1 cellular context compared by ENCODE assay signal in the genomic region with DNA sequence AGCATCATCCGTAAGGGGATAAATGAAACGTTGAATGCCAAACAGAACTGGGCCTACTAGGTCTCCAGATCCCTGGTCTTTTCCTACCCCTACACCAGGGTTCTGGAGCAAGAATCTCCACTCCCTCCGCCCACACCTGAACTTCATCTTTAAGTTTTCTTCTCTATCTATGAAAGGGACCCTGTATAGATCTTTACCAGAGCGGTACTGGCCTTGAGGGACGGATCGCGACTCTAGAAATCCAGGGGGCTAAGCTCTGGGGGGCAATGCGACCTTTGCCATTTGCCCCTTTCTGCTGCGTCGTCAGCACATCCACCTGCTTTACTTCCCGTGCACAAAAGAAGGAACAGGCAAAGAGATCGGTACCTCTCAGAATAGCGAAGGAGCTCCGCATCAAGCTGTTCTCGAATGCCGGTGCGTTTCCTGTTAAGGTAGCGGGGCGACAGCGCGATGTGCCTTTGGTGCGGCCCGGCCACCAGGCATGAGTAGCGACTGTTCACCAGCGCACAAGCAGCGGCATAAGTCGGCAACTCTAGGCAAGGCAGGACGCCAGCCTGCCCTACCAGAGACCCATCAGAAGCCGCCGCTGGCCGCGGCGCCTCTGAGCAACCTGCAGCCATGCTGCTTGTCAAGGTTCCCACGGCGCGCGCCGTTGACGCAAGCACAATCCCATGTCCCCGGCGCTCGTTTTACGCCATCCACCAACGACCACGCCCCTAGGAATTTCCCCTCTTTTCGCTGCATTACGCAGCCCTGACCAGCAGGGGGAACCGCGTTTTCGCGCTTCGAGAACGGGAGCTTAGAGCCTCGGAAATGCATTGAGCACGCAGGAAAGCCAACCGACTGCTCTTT.
TF ChIP-seq lines count a peak whose summit lies in the region.

A gene with protein sequence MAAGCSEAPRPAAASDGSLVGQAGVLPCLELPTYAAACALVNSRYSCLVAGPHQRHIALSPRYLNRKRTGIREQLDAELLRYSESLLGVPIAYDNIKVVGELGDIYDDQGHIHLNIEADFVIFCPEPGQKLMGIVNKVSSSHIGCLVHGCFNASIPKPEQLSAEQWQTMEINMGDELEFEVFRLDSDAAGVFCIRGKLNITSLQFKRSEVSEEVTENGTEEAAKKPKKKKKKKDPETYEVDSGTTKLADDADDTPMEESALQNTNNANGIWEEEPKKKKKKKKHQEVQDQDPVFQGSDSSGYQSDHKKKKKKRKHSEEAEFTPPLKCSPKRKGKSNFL (minus strand): TSS at position 641 of the 852 bp plus-strand sequence. CDS start 21 bp downstream, at position 620.

TF ChIP-seq in GM12878, 131 proteins besides CTCF, POLR2A, EP300 and RAD21 (continued from another document):
- TF ChIP-seq, protein P1, sequence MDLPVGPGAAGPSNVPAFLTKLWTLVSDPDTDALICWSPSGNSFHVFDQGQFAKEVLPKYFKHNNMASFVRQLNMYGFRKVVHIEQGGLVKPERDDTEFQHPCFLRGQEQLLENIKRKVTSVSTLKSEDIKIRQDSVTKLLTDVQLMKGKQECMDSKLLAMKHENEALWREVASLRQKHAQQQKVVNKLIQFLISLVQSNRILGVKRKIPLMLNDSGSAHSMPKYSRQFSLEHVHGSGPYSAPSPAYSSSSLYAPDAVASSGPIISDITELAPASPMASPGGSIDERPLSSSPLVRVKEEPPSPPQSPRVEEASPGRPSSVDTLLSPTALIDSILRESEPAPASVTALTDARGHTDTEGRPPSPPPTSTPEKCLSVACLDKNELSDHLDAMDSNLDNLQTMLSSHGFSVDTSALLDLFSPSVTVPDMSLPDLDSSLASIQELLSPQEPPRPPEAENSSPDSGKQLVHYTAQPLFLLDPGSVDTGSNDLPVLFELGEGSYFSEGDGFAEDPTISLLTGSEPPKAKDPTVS (IDR thresholded peaks at IDR 0.05; ENCODE audit: low read depth, low read length) = no peak
- TF ChIP-seq CREM (IDR thresholded peaks at IDR 0.05; ENCODE audit: low read depth) (peak; percentile 100), CHD2 (IDR thresholded peaks at IDR 0.05; ENCODE audit: borderline replicate concordance, low read depth, low read length) (peak; percentile 62; the same call in 1 of the 2 replicates), RFX5 (IDR thresholded peaks at IDR 0.05; ENCODE audit: low read depth, low read length) (0 out of 2 replicates have a peak, but pooled peaks have one; percentile 48), TCF3 (IDR thresholded peaks at IDR 0.05; ENCODE audit: borderline replicate concordance, insufficient read depth, low read depth, low read length) (0 out of 2 replicates have a peak, but pooled peaks have one; percentile 13), DPF2 (IDR thresholded peaks at IDR 0.05) (peak; percentile 52; the same call in 1 of the 2 replicates), CBX3 (IDR thresholded peaks at IDR 0.05; ENCODE audit: borderline replicate concordance, low read depth) (no peak), GABPA (IDR thresholded peaks at IDR 0.05; ENCODE audit: low read depth) (no peak), MTA3 (IDR thresholded peaks at IDR 0.05; ENCODE audit: borderline replicate concordance, low read length) (no peak), TCF12 (IDR thresholded peaks at IDR 0.05; ENCODE audit: low read depth, low read length) (peak; percentile 53; the same call in 1 of the 2 replicates), IRF4 (IDR thresholded peaks at IDR 0.05; ENCODE audit: low read depth, low read length) (peak; percentile 81), WRNIP1 (IDR thresholded peaks at IDR 0.05; ENCODE audit: borderline replicate concordance, low read depth, low read length) (0 out of 2 replicates have a peak, but pooled peaks have one; percentile 66), FOXK2 (IDR thresholded peaks at IDR 0.05) (no peak), MYC (IDR thresholded peaks at IDR 0.05; ENCODE audit: insufficient read depth, insufficient read length, insufficient replicate concordance, low read length, severe bottlenecking) (peak; percentile 79), CHD4 (IDR thresholded peaks at IDR 0.05) (no peak), SUPT20H (IDR thresholded peaks at IDR 0.05; ENCODE audit: borderline replicate concordance, control insufficient read depth, low read depth, low read length) (no peak), FOS (IDR thresholded peaks at IDR 0.05; ENCODE audit: borderline replicate concordance, extremely low read depth, insufficient read length) (no peak), ASH2L (IDR thresholded peaks at IDR 0.05; ENCODE audit: borderline replicate concordance, low read depth) (0 out of 2 replicates have a peak, but pooled peaks have one; percentile 67), BCL11A (IDR thresholded peaks at IDR 0.05; ENCODE audit: low read depth, low read length) (no peak), CREB1 (IDR thresholded peaks at IDR 0.05; ENCODE audit: low read depth) (peak; percentile 100), ZSCAN29 (IDR thresholded peaks at IDR 0.05) (no peak), ETV6 (conservative IDR thresholded peaks at IDR 0.05 in 1 of 2, IDR thresholded peaks at IDR 0.05 in 1 of 2; ENCODE audit: borderline replicate concordance in 1 of 2, low read depth in 1 of 2) (no peak), POU2F2 (IDR thresholded peaks at IDR 0.05; ENCODE audit: borderline replicate concordance, low read depth, low read length) (peak; percentile 86), SPI1 (IDR thresholded peaks at IDR 0.05; ENCODE audit: borderline replicate concordance, insufficient read depth, low read depth, low read length) (no peak), TAF1 (IDR thresholded peaks at IDR 0.05; ENCODE audit: borderline replicate concordance, low read depth, low read length) (peak; percentile 92), NFXL1 (IDR thresholded peaks at IDR 0.05; ENCODE audit: borderline replicate concordance) (no peak), RUNX3 (IDR thresholded peaks at IDR 0.05; ENCODE audit: low read length) (peak; percentile 67), GATAD2B (conservative IDR thresholded peaks at IDR 0.05; ENCODE audit: low read depth) (0 out of 2 replicates have a peak, but pooled peaks have one; percentile 29), ZNF384 (IDR thresholded peaks at IDR 0.05; ENCODE audit: borderline replicate concordance, low read depth, low read length) (no peak), HDAC6 (IDR thresholded peaks at IDR 0.05; ENCODE audit: unreplicated experiment) (no peak), MYB (IDR thresholded peaks at IDR 0.05; ENCODE audit: borderline replicate concordance, low read depth, low read length) (no peak), PAX5 (IDR thresholded peaks at IDR 0.05; ENCODE audit: borderline replicate concordance, low read depth, low read length) (peak; percentile 68; the same call in 1 of the 2 replicates), JUND (IDR thresholded peaks at IDR 0.05; ENCODE audit: low read depth, low read length) (no peak; the same call in 1 of the 2 replicates), PML (IDR thresholded peaks at IDR 0.05; ENCODE audit: low read length) (peak; percentile 93), NR2C2 (IDR thresholded peaks at IDR 0.05; ENCODE audit: borderline replicate concordance, control insufficient read depth, insufficient read length, low read depth) (no peak), MXI1 (IDR thresholded peaks at IDR 0.05; ENCODE audit: low read depth, low read length) (peak; percentile 99), RCOR1 (conservative IDR thresholded peaks at IDR 0.05; ENCODE audit: low read depth, low read length) (no peak), ZBED1 (IDR thresholded peaks at IDR 0.05; ENCODE audit: borderline replicate concordance) (no peak), ZNF622 (IDR thresholded peaks at IDR 0.05) (no peak), BHLHE40 (IDR thresholded peaks at IDR 0.05; ENCODE audit: borderline replicate concordance in 1 of 2, low read depth in 2 of 2, low read length in 1 of 2) (peak; percentile 45 to 60; a peak in 2 of 4 replicates), RELA (IDR thresholded peaks at IDR 0.05; ENCODE audit: borderline replicate concordance, partially characterized antibody) (peak; percentile 89), SMAD5 (IDR thresholded peaks at IDR 0.05; ENCODE audit: low read depth) (0 out of 2 replicates have a peak, but pooled peaks have one; percentile 36), NBN (IDR thresholded peaks at IDR 0.05) (peak; percentile 93), KLF5 (IDR thresholded peaks at IDR 0.05; ENCODE audit: partially characterized antibody) (peak; percentile 62)
- TF ChIP-seq, protein P2, sequence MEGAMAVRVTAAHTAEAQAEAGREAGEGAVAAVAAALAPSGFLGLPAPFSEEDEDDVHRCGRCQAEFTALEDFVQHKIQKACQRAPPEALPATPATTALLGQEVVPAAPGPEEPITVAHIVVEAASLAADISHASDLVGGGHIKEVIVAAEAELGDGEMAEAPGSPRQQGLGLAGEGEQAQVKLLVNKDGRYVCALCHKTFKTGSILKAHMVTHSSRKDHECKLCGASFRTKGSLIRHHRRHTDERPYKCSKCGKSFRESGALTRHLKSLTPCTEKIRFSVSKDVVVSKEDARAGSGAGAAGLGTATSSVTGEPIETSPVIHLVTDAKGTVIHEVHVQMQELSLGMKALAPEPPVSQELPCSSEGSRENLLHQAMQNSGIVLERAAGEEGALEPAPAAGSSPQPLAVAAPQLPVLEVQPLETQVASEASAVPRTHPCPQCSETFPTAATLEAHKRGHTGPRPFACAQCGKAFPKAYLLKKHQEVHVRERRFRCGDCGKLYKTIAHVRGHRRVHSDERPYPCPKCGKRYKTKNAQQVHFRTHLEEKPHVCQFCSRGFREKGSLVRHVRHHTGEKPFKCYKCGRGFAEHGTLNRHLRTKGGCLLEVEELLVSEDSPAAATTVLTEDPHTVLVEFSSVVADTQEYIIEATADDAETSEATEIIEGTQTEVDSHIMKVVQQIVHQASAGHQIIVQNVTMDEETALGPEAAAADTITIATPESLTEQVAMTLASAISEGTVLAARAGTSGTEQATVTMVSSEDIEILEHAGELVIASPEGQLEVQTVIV (IDR thresholded peaks at IDR 0.05; ENCODE audit: borderline replicate concordance, partially characterized antibody) = no peak
- TF ChIP-seq, protein P3, sequence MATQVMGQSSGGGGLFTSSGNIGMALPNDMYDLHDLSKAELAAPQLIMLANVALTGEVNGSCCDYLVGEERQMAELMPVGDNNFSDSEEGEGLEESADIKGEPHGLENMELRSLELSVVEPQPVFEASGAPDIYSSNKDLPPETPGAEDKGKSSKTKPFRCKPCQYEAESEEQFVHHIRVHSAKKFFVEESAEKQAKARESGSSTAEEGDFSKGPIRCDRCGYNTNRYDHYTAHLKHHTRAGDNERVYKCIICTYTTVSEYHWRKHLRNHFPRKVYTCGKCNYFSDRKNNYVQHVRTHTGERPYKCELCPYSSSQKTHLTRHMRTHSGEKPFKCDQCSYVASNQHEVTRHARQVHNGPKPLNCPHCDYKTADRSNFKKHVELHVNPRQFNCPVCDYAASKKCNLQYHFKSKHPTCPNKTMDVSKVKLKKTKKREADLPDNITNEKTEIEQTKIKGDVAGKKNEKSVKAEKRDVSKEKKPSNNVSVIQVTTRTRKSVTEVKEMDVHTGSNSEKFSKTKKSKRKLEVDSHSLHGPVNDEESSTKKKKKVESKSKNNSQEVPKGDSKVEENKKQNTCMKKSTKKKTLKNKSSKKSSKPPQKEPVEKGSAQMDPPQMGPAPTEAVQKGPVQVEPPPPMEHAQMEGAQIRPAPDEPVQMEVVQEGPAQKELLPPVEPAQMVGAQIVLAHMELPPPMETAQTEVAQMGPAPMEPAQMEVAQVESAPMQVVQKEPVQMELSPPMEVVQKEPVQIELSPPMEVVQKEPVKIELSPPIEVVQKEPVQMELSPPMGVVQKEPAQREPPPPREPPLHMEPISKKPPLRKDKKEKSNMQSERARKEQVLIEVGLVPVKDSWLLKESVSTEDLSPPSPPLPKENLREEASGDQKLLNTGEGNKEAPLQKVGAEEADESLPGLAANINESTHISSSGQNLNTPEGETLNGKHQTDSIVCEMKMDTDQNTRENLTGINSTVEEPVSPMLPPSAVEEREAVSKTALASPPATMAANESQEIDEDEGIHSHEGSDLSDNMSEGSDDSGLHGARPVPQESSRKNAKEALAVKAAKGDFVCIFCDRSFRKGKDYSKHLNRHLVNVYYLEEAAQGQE (IDR thresholded peaks at IDR 0.05; ENCODE audit: low read depth, low read length) = 0 out of 2 replicates have a peak, but pooled peaks have one; percentile 21
